10 cellular contexts compared by ENCODE assay signal in the genomic region with DNA sequence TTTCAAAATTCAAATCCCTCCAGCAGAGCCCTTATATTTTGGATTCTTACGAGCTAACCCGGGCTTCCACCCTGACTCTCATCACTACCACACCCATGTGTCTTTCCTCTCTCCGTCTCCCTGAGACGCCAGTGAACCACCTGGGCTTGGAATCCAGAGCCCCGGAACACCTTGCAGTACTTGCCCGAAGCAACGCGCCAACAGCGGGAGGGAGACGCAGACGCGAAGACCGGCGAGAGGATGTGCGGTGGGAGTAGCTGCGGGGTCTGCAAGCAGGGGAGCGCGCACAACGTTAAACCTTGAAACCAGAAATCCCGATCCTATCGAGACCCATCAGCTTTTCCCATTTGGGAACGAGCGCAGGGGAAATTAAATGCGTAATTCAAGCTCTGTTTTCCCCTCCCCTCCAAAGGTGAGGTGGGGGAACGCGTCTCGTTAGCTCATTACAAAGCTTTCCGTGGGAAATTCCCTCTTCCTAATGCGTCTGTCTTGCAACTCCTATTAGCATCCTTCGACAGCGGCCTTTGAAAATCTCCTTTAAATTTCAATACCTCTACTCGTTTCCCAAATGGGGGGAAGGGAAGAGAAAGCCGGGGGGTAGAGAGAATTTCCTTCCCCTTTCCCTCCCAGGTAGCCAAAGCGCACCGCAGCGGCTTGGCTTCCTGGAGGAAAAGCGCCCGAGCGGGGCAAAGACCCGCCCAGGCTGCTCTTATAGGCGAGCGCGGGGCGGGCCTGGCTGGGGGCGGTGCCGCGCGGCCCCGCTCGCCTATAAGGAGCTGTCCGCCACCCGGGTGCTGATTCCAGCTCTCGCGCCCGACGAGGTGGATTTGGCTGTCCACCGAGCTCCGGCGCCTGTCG. TPM values are rescaled to one million over a fixed set of nuclear protein-coding genes. Genes with fewer than 3 reads are reported as not detected.
A peak's percentile ranks its signal among the peaks of the same experiment; 100 is the strongest.
DNase-seq lines count a peak whose midpoint lies in the region; ATAC-seq and TF ChIP-seq lines count a peak whose summit lies in the region.
"Had no signal": no experiment of that assay in that cellular context is flagged by ENCODE, and none has a peak within 500 bp of the region (broad histone marks: within the 10 kb centered on the region; RNA-seq: fewer than 3 reads in every experiment).

Gene CNTNAP5, plus strand, starts transcription at position 797 of the 858 bp plus-strand sequence. CDS start 364 bp downstream, outside the sequence.

- H3K4me3 ChIP-seq in Caco-2 (ENCODE audit: low read depth, low read length), result no peak within 1 kb of the TSS
- H3K4me3 ChIP-seq: Peyer's patch had no signal

- no peaks in the 10 kb centered on the region for H3K36me3 ChIP-seq in Caco-2 (ENCODE audit: control insufficient read depth, insufficient read depth, low read length)
- H3K36me3 ChIP-seq: Peyer's patch had no signal

- H3K27me3 Mint-ChIP-seq in activated CD4-positive, alpha-beta T cell treated with anti-CD3 and anti-CD28 coated beads for 36 hours, result peaks cover 30% of the 10 kb centered on the region
- peaks cover 3% of the 10 kb centered on the region for H3K27me3 Mint-ChIP-seq in Caco-2 (ENCODE audit: insufficient read depth, unreplicated experiment)

- CTCF ChIA-PET in activated CD4-positive, alpha-beta T cell treated with anti-CD3 and anti-CD28 coated beads for 36 hours (lab: Charles Lee), result no interaction called here
- CTCF ChIA-PET in Caco-2 (lab: Charles Lee), result no interaction called here

- TF ChIP-seq CTCF in Caco-2 (IDR thresholded peaks at IDR 0.05; ENCODE audit: insufficient read depth in 1 of 2, low read depth in 1 of 2, low read length in 1 of 2, severe bottlenecking in 1 of 2, unreplicated experiment in 1 of 2), result no peak

- no TSS peak for BruUV-seq in Caco-2 (replicated peaks; lab: Mats Ljungman, UMichigan)

- no peaks in the 10 kb centered on the region for H3K4me1 ChIP-seq in Caco-2

- ATAC-seq in activated CD4-positive, alpha-beta T cell treated with anti-CD3 and anti-CD28 coated beads for 36 hours, result no peak
- ATAC-seq in GM18907 (IDR thresholded peaks at IDR 0.05; ENCODE audit: unreplicated experiment), result no peak

- no peaks in the 10 kb centered on the region for H3K36me3 Mint-ChIP-seq in activated CD4-positive, alpha-beta T cell treated with anti-CD3 and anti-CD28 coated beads for 36 hours (ENCODE audit: low read depth)
- no peaks in the 10 kb centered on the region for H3K36me3 Mint-ChIP-seq in Caco-2 (ENCODE audit: insufficient read depth, unreplicated experiment)

- DNase-seq in activated CD4-positive, alpha-beta T cell treated with anti-CD3 and anti-CD28 coated beads for 36 hours, result peak; percentile 53
- DNase-seq in activated CD4-positive, alpha-beta T cell treated with anti-CD3 and anti-CD28 coated beads, Interleukin-2, amount 50 U/mL, for 4 hours, result no peak
- DNase-seq in NCI-H446 treated with DMSO at 0.1 percent for 48 hours (lab: John Stamatoyannopoulos, UW) (peak; percentile 57), dermis microvascular lymphatic vessel endothelial cell (ENCODE audit: low read depth in 2 of 2) (peak; percentile 2 to 47), lung microvascular endothelial cell (ENCODE audit: low read depth in 2 of 2) (peak; percentile 38 to 41), Caco-2 (no peak), EL (no peak)

- H3K9me3 Mint-ChIP-seq in activated CD4-positive, alpha-beta T cell treated with anti-CD3 and anti-CD28 coated beads for 36 hours (ENCODE audit: low read depth), result peaks cover 2% of the 10 kb centered on the region
- no peaks in the 10 kb centered on the region for H3K9me3 Mint-ChIP-seq in Caco-2 (ENCODE audit: unreplicated experiment)

- no peaks in the 10 kb centered on the region for H3K9me3 ChIP-seq in Caco-2
- H3K9me3 ChIP-seq: Peyer's patch had no signal

- no peak within 1 kb of the TSS for H3K27ac Mint-ChIP-seq in activated CD4-positive, alpha-beta T cell treated with anti-CD3 and anti-CD28 coated beads for 36 hours
- H3K27ac Mint-ChIP-seq in Caco-2 (ENCODE audit: unreplicated experiment), result no peak within 1 kb of the TSS

- no peaks in the 10 kb centered on the region for H3K27me3 ChIP-seq in Caco-2 (replicated peaks; ENCODE audit: control insufficient read depth, insufficient read depth, low read length)

- peaks cover 3% of the 10 kb centered on the region for H3K4me1 Mint-ChIP-seq in activated CD4-positive, alpha-beta T cell treated with anti-CD3 and anti-CD28 coated beads for 36 hours
- H3K4me1 Mint-ChIP-seq in Caco-2 (ENCODE audit: low read depth, unreplicated experiment), result no peaks in the 10 kb centered on the region

- H3K4me3 Mint-ChIP-seq in activated CD4-positive, alpha-beta T cell treated with anti-CD3 and anti-CD28 coated beads for 36 hours, result no peak within 1 kb of the TSS
- no peak within 1 kb of the TSS for H3K4me3 Mint-ChIP-seq in Caco-2 (ENCODE audit: unreplicated experiment)

- POLR2A ChIA-PET in activated CD4-positive, alpha-beta T cell treated with anti-CD3 and anti-CD28 coated beads for 36 hours (lab: Charles Lee), result no interaction called here
- POLR2A ChIA-PET in Caco-2 (lab: Charles Lee), result no interaction called here

- intact Hi-C loops in activated CD4-positive, alpha-beta T cell treated with anti-CD3 and anti-CD28 coated beads for 36 hours (cut with DNase I, micrococcal nuclease), result no loop called here
- intact Hi-C loops in Caco-2 (cut with micrococcal nuclease; ENCODE audit: unreplicated experiment), result loop anchor here (10.0 kb wide), 1 partner anchor 510 kb away; no protein-coding TSS in a partner anchor

RNA-seq across cellular contexts. Expression of gene CNTNAP5, which starts in this region (rescaled TPM):
- total RNA-seq in activated CD4-positive, alpha-beta T cell treated with anti-CD3 and anti-CD28 coated beads for 36 hours, result not detected
- total RNA-seq in dermis microvascular lymphatic vessel endothelial cell (not detected in 2 replicates), lung microvascular endothelial cell (not detected in 2 replicates), Caco-2 (2022) (0.07 and 0.14 TPM in 2 replicates)
- total RNA-seq: myocyte, Peyer's patch had no signal

Comparison
In these comparisons a context has a peak if more than half of its experiments do, and no peak if none do; other contexts are left out.
1. Peak in DNase-seq in activated CD4-positive, alpha-beta T cell treated with anti-CD3 and anti-CD28 coated beads for 36 hours; RNA of the gene not detected or under 1 TPM.
2. Peak in DNase-seq in dermis microvascular lymphatic vessel endothelial cell; RNA of the gene not detected or under 1 TPM.
3. Peak in DNase-seq in lung microvascular endothelial cell; RNA of the gene not detected or under 1 TPM.